13 cellular contexts compared by ENCODE assay signal in the genomic region with DNA sequence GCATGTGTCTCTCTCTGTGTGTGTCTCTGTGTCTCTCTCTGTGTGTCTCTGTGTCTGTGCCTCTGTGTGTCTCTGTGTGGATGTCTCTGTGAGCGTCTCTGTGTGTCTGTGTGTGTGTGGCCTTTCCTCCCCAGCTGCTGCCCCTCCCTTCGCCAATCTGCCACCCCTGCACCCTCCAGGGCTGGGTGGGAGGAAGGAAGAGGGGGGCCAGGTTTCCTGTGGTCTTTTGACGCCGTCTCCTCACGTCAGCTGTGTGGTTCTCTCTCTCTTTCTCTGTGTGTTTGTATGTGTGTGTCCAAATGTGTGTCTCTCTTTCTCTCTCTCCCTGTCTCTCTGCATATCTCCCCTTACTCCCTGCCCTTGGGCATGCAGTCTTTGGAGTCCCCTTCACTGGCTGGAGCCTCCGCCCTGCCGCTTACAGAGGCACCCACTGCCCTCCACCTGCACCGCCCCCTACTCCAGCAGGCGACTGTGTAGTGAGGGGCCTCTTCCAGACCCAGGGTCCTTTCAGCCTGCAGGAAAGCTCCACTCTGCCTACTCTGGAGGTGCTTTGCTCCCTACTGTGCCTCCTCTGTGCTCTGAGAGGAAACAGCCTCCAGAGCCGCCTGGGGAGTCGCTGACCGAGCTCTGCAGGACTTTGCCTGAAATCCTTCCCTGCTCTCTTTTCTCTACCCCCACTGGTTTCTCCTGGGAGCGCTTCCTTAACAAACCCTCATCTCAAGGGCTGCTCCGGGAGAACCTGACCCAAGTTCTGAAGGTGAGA. TPM values are rescaled to one million over a fixed set of nuclear protein-coding genes. Genes with fewer than 3 reads are reported as not detected.
A peak's percentile ranks its signal among the peaks of the same experiment; 100 is the strongest.
DNase-seq lines count a peak whose midpoint lies in the region; ATAC-seq and TF ChIP-seq lines count a peak whose summit lies in the region.
"Had no signal": no experiment of that assay in that cellular context is flagged by ENCODE, and none has a peak within 500 bp of the region (broad histone marks: within the 10 kb centered on the region; RNA-seq: fewer than 3 reads in every experiment).

No MANE protein-coding gene starts in this region.

- no peaks in the 10 kb centered on the region for H3K9me3 ChIP-seq in NT2/D1 (ENCODE audit: insufficient read depth, low read length)
- H3K9me3 ChIP-seq: uterus had no signal

- ATAC-seq in central memory CD8-positive, alpha-beta T cell (replicated peaks; ENCODE audit: extremely low read depth, poor library complexity, severe bottlenecking), result peak; percentile 94
- ATAC-seq in esophagus mucosa (no peak), GM18519 (IDR thresholded peaks at IDR 0.05; ENCODE audit: low FRiP score, unreplicated experiment) (no peak)

- no peak overlapping the region for H3K27ac Mint-ChIP-seq in activated CD4-positive, alpha-beta T cell treated with anti-CD3 and anti-CD28 coated beads, Interleukin-2, amount 10 ng/mL, durations not matched to agents 24 days and 14 days
- H3K27ac Mint-ChIP-seq in central memory CD8-positive, alpha-beta T cell (ENCODE audit: low read depth), result no peak overlapping the region
- H3K27ac Mint-ChIP-seq in chondrocyte (ENCODE audit: unreplicated experiment), result no peak overlapping the region

- H3K36me3 ChIP-seq in NT2/D1 (ENCODE audit: insufficient read depth, insufficient read length, low read length), result no peaks in the 10 kb centered on the region
- H3K36me3 ChIP-seq: uterus had no signal

- H3K4me3 Mint-ChIP-seq in activated CD4-positive, alpha-beta T cell treated with anti-CD3 and anti-CD28 coated beads, Interleukin-2, amount 10 ng/mL, durations not matched to agents 24 days and 14 days, result no peak overlapping the region
- H3K4me3 Mint-ChIP-seq in central memory CD8-positive, alpha-beta T cell, result no peak overlapping the region
- H3K4me3 Mint-ChIP-seq in chondrocyte (ENCODE audit: unreplicated experiment), result no peak overlapping the region

- peaks cover 5% of the 10 kb centered on the region for H3K4me1 ChIP-seq in NT2/D1 (ENCODE audit: insufficient read depth, insufficient read length)
- H3K4me1 ChIP-seq: uterus had no signal

- DNase-seq in activated CD4-positive, alpha-beta T cell treated with anti-CD3 and anti-CD28 coated beads, Interleukin-2, amount 10 ng/mL, durations not matched to agents 24 days and 14 days, result peak; percentile 50
- no peak for DNase-seq in activated CD4-positive, alpha-beta T cell treated with anti-CD3 and anti-CD28 coated beads, Interleukin-2, amount 50 U/mL, for 48 hours
- DNase-seq in NT2/D1 (ENCODE audit: low read depth, low spot score) (no peak), chondrocyte (ENCODE audit: low spot score) (no peak)
- DNase-seq in central memory CD8-positive, alpha-beta T cell (ENCODE audit: low spot score in 2 of 2), result peak in 1 of 2 donors; percentile 56
- peak; percentile 39 for DNase-seq in stimulated activated CD8-positive, alpha-beta memory T cell treated with anti-CD3 and anti-CD28 coated beads, Interleukin-12 subunit alpha, Interleukin-12 subunit beta, amount 100 ng/mL, for 4 hours (ENCODE audit: low read depth)
- DNase-seq: nucleus accumbens, SW 1271, uterus had no signal

- H3K9me3 Mint-ChIP-seq in activated CD4-positive, alpha-beta T cell treated with anti-CD3 and anti-CD28 coated beads, Interleukin-2, amount 10 ng/mL, durations not matched to agents 24 days and 14 days, result no peaks in the 10 kb centered on the region
- H3K9me3 Mint-ChIP-seq in central memory CD8-positive, alpha-beta T cell, result no peaks in the 10 kb centered on the region
- peaks cover 4% of the 10 kb centered on the region for H3K9me3 Mint-ChIP-seq in chondrocyte (ENCODE audit: low read depth)

- TF ChIP-seq CTCF in chondrocyte (IDR thresholded peaks at IDR 0.05), result no peak

- intact Hi-C loops in activated CD4-positive, alpha-beta T cell treated with anti-CD3 and anti-CD28 coated beads, Interleukin-2, amount 10 ng/mL, durations not matched to agents 24 days and 14 days (cut with micrococcal nuclease), result no loop called here

- no peak overlapping the region for H3K4me3 ChIP-seq in NT2/D1 (ENCODE audit: insufficient read length, low read depth)
- H3K4me3 ChIP-seq: uterus had no signal

- no peaks in the 10 kb centered on the region for H3K4me1 Mint-ChIP-seq in activated CD4-positive, alpha-beta T cell treated with anti-CD3 and anti-CD28 coated beads, Interleukin-2, amount 10 ng/mL, durations not matched to agents 24 days and 14 days
- H3K4me1 Mint-ChIP-seq in central memory CD8-positive, alpha-beta T cell, result peaks cover 6% of the 10 kb centered on the region
- H3K4me1 Mint-ChIP-seq in chondrocyte (ENCODE audit: low read depth), result no peaks in the 10 kb centered on the region

- H3K27me3 Mint-ChIP-seq in activated CD4-positive, alpha-beta T cell treated with anti-CD3 and anti-CD28 coated beads, Interleukin-2, amount 10 ng/mL, durations not matched to agents 24 days and 14 days, result peaks cover 6% of the 10 kb centered on the region
- peaks cover 2% of the 10 kb centered on the region for H3K27me3 Mint-ChIP-seq in central memory CD8-positive, alpha-beta T cell
- peaks cover 2% of the 10 kb centered on the region for H3K27me3 Mint-ChIP-seq in chondrocyte (ENCODE audit: low read depth)

- peak overlapping the region; percentile 32 for H3K9ac ChIP-seq in NT2/D1 (ENCODE audit: insufficient read length, low read depth)

- H3K27me3 ChIP-seq in NT2/D1 (ENCODE audit: insufficient read depth, insufficient read length), result no peaks in the 10 kb centered on the region
- H3K27me3 ChIP-seq: uterus had no signal

- no peaks in the 10 kb centered on the region for H3K36me3 Mint-ChIP-seq in activated CD4-positive, alpha-beta T cell treated with anti-CD3 and anti-CD28 coated beads, Interleukin-2, amount 10 ng/mL, durations not matched to agents 24 days and 14 days (ENCODE audit: low read depth)
- no peaks in the 10 kb centered on the region for H3K36me3 Mint-ChIP-seq in central memory CD8-positive, alpha-beta T cell (ENCODE audit: insufficient read depth)
- H3K36me3 Mint-ChIP-seq in chondrocyte (ENCODE audit: low read depth), result no peaks in the 10 kb centered on the region

RNA-seq across cellular contexts. Expression of a gene that starts 44.2 kb away (rescaled TPM):
- total RNA-seq in activated CD4-positive, alpha-beta T cell treated with anti-CD3 and anti-CD28 coated beads, Interleukin-2, amount 10 ng/mL, durations not matched to agents 24 days and 14 days, result not detected in 2 replicates
- not detected for total RNA-seq in esophagus mucosa
- total RNA-seq in chondrocyte, result not detected in 3 replicates
- total RNA-seq: glomerular endothelial cell, MCF 10A, uterus had no signal

Comparison
In these comparisons a context has a peak if more than half of its experiments do, and no peak if none do; other contexts are left out.
1. DNase-seq: peak in activated CD4-positive, alpha-beta T cell treated with anti-CD3 and anti-CD28 coated beads, Interleukin-2, amount 10 ng/mL, durations not matched to agents 24 days and 14 days (single experiment) and stimulated activated CD8-positive, alpha-beta memory T cell treated with anti-CD3 and anti-CD28 coated beads, Interleukin-12 subunit alpha, Interleukin-12 subunit beta, amount 100 ng/mL, for 4 hours (single experiment); none in activated CD4-positive, alpha-beta T cell treated with anti-CD3 and anti-CD28 coated beads, Interleukin-2, amount 50 U/mL, for 48 hours (0 of 2), NT2/D1 (single experiment) and chondrocyte (single experiment).